In the genomic region with DNA sequence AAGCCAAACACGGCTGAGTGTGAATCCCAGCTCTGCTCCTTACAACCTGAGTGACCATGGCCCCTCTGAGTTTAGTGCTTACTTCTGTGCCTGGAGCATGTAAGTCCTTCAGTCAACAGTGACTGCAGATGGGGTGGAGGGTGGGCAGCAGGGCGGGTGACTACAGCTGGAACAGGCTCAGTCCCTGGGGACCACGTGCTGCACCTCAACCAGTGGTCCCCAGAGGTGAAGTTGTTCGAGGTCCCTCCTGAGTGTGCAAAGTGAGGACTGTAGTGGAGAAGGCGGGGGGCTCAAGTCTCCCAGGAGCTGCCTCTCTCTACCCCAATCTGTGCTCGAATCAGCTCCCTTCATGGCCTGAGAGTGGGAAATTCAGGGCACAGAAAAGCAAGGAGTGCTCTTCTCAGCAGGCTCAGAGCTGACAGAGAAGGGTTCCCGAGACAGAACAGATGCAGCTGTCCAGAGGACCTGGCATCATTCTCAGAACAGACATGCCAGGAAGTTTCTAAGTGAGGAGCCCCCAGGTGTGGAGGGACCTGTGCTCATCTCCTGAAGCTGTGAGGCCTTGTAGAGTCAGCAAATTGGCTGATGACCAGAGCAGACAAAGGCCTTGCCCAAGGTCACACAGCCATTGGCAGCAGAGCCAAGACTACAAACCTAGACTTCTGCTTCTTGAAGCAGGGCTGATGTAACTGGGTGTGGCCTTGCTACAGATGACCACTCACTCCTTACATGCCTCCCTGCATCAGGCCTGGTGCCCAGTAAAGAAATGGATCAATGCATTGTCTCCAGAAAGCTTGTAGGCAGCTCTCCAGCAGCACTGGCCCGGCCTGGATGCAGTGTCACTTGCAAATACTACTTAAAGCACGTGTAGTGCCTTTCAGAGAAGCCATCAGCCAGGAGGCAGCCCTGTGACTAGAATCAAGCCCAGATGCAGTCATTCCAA, we compare ENCODE assay signal across 15 cellular contexts.
A peak's percentile ranks its signal among the peaks of the same experiment; 100 is the strongest.
DNase-seq lines count a peak whose midpoint lies in the region; TF ChIP-seq lines count a peak whose summit lies in the region.
"Had no signal": no experiment of that assay in that cellular context is flagged by ENCODE, and none has a peak within 500 bp of the region (broad histone marks: within the 10 kb centered on the region; RNA-seq: fewer than 3 reads in every experiment).

No MANE protein-coding gene starts in this region.

- 62 to 71% methylated on average over 9 of the region's 9 CpGs for WGBS in GM23248 (ENCODE audit: low coverage in 1 of 2, low lambda C conversion rate in 2 of 2, missing lambda C conversion rate in 2 of 2), 2 experiments

- no peaks in the 10 kb centered on the region for H3F3A ChIP-seq in GM23248 (ENCODE audit: insufficient read depth)

- no peak overlapping the region for H3K4me2 ChIP-seq in GM23248 (ENCODE audit: unreplicated experiment)

- no peaks in the 10 kb centered on the region for H3K9me2 ChIP-seq in GM23248 (ENCODE audit: insufficient read depth)

- H3K27ac ChIP-seq in GM23248 (peak overlapping the region; percentile 20; the same call in 1 of the 2 replicates), caudate nucleus (ENCODE audit: low read depth, low read length) (no peak overlapping the region)
- H3K27ac ChIP-seq: coronary artery had no signal

- no peaks in the 10 kb centered on the region for H3K79me2 ChIP-seq in GM23248 (ENCODE audit: insufficient read depth)

- peak; percentile 67 for DNase-seq in AG10803 (ENCODE audit: low read depth)
- DNase-seq in GM23248, result peak; percentile 71
- DNase-seq in chondrocyte (ENCODE audit: low spot score), result peak; percentile 57
- peak; percentile 45 for DNase-seq in mesenteric fat pad (ENCODE audit: low spot score)
- DNase-seq in KG1 (lab: John Stamatoyannopoulos, UW), result no peak
- DNase-seq in NCI-H2029 treated with DMSO at 0.1 percent for 48 hours (lab: John Stamatoyannopoulos, UW), result no peak
- DNase-seq in caudate nucleus (lab: John Stamatoyannopoulos, UW), result no peak
- no peak for DNase-seq in NCI-H526 (lab: John Stamatoyannopoulos, UW)
- DNase-seq: activated T-cell treated with anti-CD3 and anti-CD28 coated beads, Interleukin-2, amount 50 U/mL, for 1 hour; C1 segment of cervical spinal cord; erythroblast; H9; mesendoderm; NCI-H510A treated with DMSO at 0.1 percent for 48 hours had no signal

- no peak for TF ChIP-seq CTCF in AG10803 (conservative IDR thresholded peaks at IDR 0.05; ENCODE audit: low read length)
- TF ChIP-seq CTCF in chondrocyte (IDR thresholded peaks at IDR 0.05), result no peak

- H3K4me1 Mint-ChIP-seq in chondrocyte (ENCODE audit: low read depth), result peaks cover 7% of the 10 kb centered on the region

- H3K36me3 ChIP-seq in GM23248 (ENCODE audit: low read depth), result no peaks in the 10 kb centered on the region

- no peaks in the 10 kb centered on the region for H3K27me3 ChIP-seq in GM23248 (replicated peaks; ENCODE audit: insufficient read depth)

- H3K9me3 Mint-ChIP-seq in chondrocyte (ENCODE audit: low read depth), result peaks cover 9% of the 10 kb centered on the region

- H3K4me3 Mint-ChIP-seq in chondrocyte (ENCODE audit: unreplicated experiment), result no peak overlapping the region
- H3K4me3 Mint-ChIP-seq: H9 had no signal

- H3K4me1 ChIP-seq in GM23248 (ENCODE audit: insufficient read depth), result peaks cover 7% of the 10 kb centered on the region; the same call in 1 of the 2 replicates

- 0 out of 2 replicates have a peak overlapping the region, but pooled peaks have one; percentile 0 for H3K9ac ChIP-seq in GM23248

- no peak overlapping the region for H2AFZ ChIP-seq in GM23248

- no peaks in the 10 kb centered on the region for H3K9me3 ChIP-seq in GM23248 (ENCODE audit: low read depth)

- H3K36me3 Mint-ChIP-seq in chondrocyte (ENCODE audit: low read depth), result peaks cover 4% of the 10 kb centered on the region

- H3K4me3 ChIP-seq in AG10803 (ENCODE audit: low read length) (no peak overlapping the region), GM23248 (no peak overlapping the region)
- H3K4me3 ChIP-seq: coronary artery had no signal

- no peaks in the 10 kb centered on the region for H3K27me3 Mint-ChIP-seq in chondrocyte (ENCODE audit: low read depth)

- in situ Hi-C loops in GM23248 (cut with MboI), result no loop called here

- H3K27ac Mint-ChIP-seq in chondrocyte (ENCODE audit: unreplicated experiment), result no peak overlapping the region
- H3K27ac Mint-ChIP-seq: H9 had no signal

- no peaks in the 10 kb centered on the region for H4K20me1 ChIP-seq in GM23248 (ENCODE audit: insufficient read depth)

Comparison
In these comparisons a context has a peak if more than half of its experiments do, and no peak if none do; other contexts are left out.
1. DNase-seq: peak in AG10803 (single experiment), GM23248 (single experiment), chondrocyte (single experiment) and mesenteric fat pad (single experiment); none in KG1 (single experiment), NCI-H2029 treated with DMSO at 0.1 percent for 48 hours (single experiment), caudate nucleus (0 of 61) and NCI-H526 (0 of 2).